In genomic region chr2:43758738-43759137, GRCh38 we compare ENCODE assay signal across 12 cellular contexts. TPM values are rescaled to one million over a fixed set of nuclear protein-coding genes. Genes with fewer than 3 reads are reported as not detected.
DNase-seq lines count a peak whose midpoint lies in the region; ATAC-seq and TF ChIP-seq lines count a peak whose summit lies in the region.
"Had no signal": no experiment of that assay in that cellular context is flagged by ENCODE, and none has a peak within 500 bp of the region (broad histone marks: within the 10 kb centered on the region; RNA-seq: fewer than 3 reads in every experiment).

No MANE protein-coding gene starts in this region.

- H3K79me1 ChIP-seq in mesendoderm (ENCODE audit: low read length), result no peaks in the 10 kb centered on the region

- peak; percentile 70 for ATAC-seq in gastroesophageal sphincter
- peak; percentile 45 to 50 for ATAC-seq in gastrocnemius medialis
- ATAC-seq: WTC11 had no signal

- no peak overlapping the region for H2BK120ac ChIP-seq in mesendoderm (ENCODE audit: low read depth, low read length)

- peak overlapping the region in 1 of 2 experiments; percentile 83; a peak in 2 of 4 replicates for H3K27ac ChIP-seq in SK-N-SH (ENCODE audit: low read depth in 2 of 2, low read length in 1 of 2)
- H3K27ac ChIP-seq in gastroesophageal sphincter, result peak overlapping the region in 1 of 4 donors; percentile 34
- peak overlapping the region in 3 of 4 donors; percentile 44 to 56 (median 53) for H3K27ac ChIP-seq in gastrocnemius medialis
- H3K27ac ChIP-seq in mesendoderm (ENCODE audit: low read depth, low read length), result no peak overlapping the region

- TF ChIP-seq POLR2A in gastroesophageal sphincter (IDR thresholded peaks at IDR 0.05) (no peak), gastrocnemius medialis (IDR thresholded peaks at IDR 0.05) (no peak)

- H3F3A ChIP-seq in SK-N-SH (replicated peaks; ENCODE audit: insufficient read depth), result peaks cover 20% of the 10 kb centered on the region

- H3K36me3 ChIP-seq in SK-N-SH (replicated peaks in 1 of 2; ENCODE audit: control insufficient read depth in 1 of 2, insufficient read depth in 2 of 2, low read length in 1 of 2) (no peaks in the 10 kb centered on the region), gastroesophageal sphincter (peaks cover 0 to 6% of the 10 kb centered on the region in 2 donors), gastrocnemius medialis (no peaks in the 10 kb centered on the region), mesendoderm (ENCODE audit: control insufficient read depth, insufficient read depth, low read length) (no peaks in the 10 kb centered on the region)

- no peak for TF ChIP-seq EP300 in SK-N-SH (IDR thresholded peaks at IDR 0.05; ENCODE audit: borderline replicate concordance in 1 of 2, low read depth in 1 of 2, low read length in 1 of 2)
- no peak for TF ChIP-seq EP300 in gastroesophageal sphincter (IDR thresholded peaks at IDR 0.05)

- no peak overlapping the region for H3K23ac ChIP-seq in mesendoderm (ENCODE audit: low read length)

- H3K9me2 ChIP-seq in SK-N-SH, result no peaks in the 10 kb centered on the region

- H3K4me1 ChIP-seq in SK-N-SH (ENCODE audit: control insufficient read depth in 1 of 2, insufficient read depth in 2 of 2, low read depth in 1 of 2, low read length in 1 of 2), result peaks cover 0 to 17% of the 10 kb centered on the region in 2 experiments; a peak in 2 of 4 replicates
- H3K4me1 ChIP-seq in gastroesophageal sphincter, result no peaks in the 10 kb centered on the region
- H3K4me1 ChIP-seq in gastrocnemius medialis, result no peaks in the 10 kb centered on the region
- H3K4me1 ChIP-seq in mesendoderm (ENCODE audit: control insufficient read depth, low read depth, low read length), result no peaks in the 10 kb centered on the region

- intact Hi-C loops in gastrocnemius medialis (cut with DNase I; ENCODE audit: low total_unique reads), result no loop called here

- no peak overlapping the region for H2BK5ac ChIP-seq in mesendoderm (ENCODE audit: low read length)

- POLR2A ChIA-PET in SK-N-SH (lab: Yijun Ruan, JAX), result no interaction called here

- CTCF ChIA-PET in SK-N-SH (lab: Yijun Ruan, JAX), result no interaction called here

- H3K4me2 ChIP-seq in SK-N-SH (peak overlapping the region; percentile 18), mesendoderm (ENCODE audit: low read length) (no peak overlapping the region)

- H3K9ac ChIP-seq in SK-N-SH (0 out of 2 replicates have a peak overlapping the region, but pooled peaks have one; percentile 1), mesendoderm (ENCODE audit: low read length) (no peak overlapping the region)

- no peaks in the 10 kb centered on the region for H3K79me2 ChIP-seq in SK-N-SH (ENCODE audit: insufficient read depth)
- no peaks in the 10 kb centered on the region for H3K79me2 ChIP-seq in mesendoderm (ENCODE audit: control insufficient read depth, insufficient read depth, low read length)

- H3K18ac ChIP-seq in mesendoderm (ENCODE audit: low read length), result no peak overlapping the region

- no peak overlapping the region for H2BK15ac ChIP-seq in mesendoderm (replicated peaks; ENCODE audit: low read depth)

- no peak overlapping the region for H2AFZ ChIP-seq in SK-N-SH (ENCODE audit: low read depth)

- no peak overlapping the region for H2AK5ac ChIP-seq in mesendoderm (ENCODE audit: low read length)

- no peak overlapping the region for H3K56ac ChIP-seq in mesendoderm (ENCODE audit: low read length)

- no peak overlapping the region for H4K5ac ChIP-seq in mesendoderm (ENCODE audit: low read length)

- H3K4ac ChIP-seq in mesendoderm (ENCODE audit: low read depth, low read length), result no peak overlapping the region

- H3K9me3 ChIP-seq in SK-N-SH (no peaks in the 10 kb centered on the region), gastroesophageal sphincter (no peaks in the 10 kb centered on the region), gastrocnemius medialis (no peaks in the 10 kb centered on the region)

- in situ Hi-C loops in gastrocnemius medialis (cut with MboI; ENCODE audit: low sequenced_read_pairs in 4 of 4), result no loop called here

- TF ChIP-seq CTCF in SK-N-SH (IDR thresholded peaks at IDR 0.05), result no peak
- TF ChIP-seq CTCF in gastroesophageal sphincter (IDR thresholded peaks at IDR 0.05), result no peak
- TF ChIP-seq CTCF in gastrocnemius medialis (IDR thresholded peaks at IDR 0.05 in 4 of 5, conservative IDR thresholded peaks at IDR 0.05 in 1 of 5), result no peak

- TF ChIP-seq RAD21 in SK-N-SH (IDR thresholded peaks at IDR 0.05; ENCODE audit: low read length), result no peak

- H3K27me3 ChIP-seq in SK-N-SH (ENCODE audit: insufficient read depth), result no peaks in the 10 kb centered on the region
- H3K27me3 ChIP-seq in gastroesophageal sphincter, result no peaks in the 10 kb centered on the region
- H3K27me3 ChIP-seq in gastrocnemius medialis, result no peaks in the 10 kb centered on the region
- no peaks in the 10 kb centered on the region for H3K27me3 ChIP-seq in mesendoderm (ENCODE audit: insufficient read depth, low read length, poor library complexity)

- no peaks in the 10 kb centered on the region for H4K20me1 ChIP-seq in SK-N-SH (ENCODE audit: insufficient read depth)

- DNase-seq in ELR (ENCODE audit: low read depth), result peak; percentile 57
- DNase-seq in SK-N-SH, result no peak
- peak in 1 of 2 donors; percentile 55 for DNase-seq in gastrocnemius medialis
- no peak for DNase-seq in central memory CD4-positive, alpha-beta T cell
- no peak for DNase-seq in activated effector memory CD4-positive, alpha-beta T cell treated with anti-CD3 and anti-CD28 coated beads, Interleukin-2, amount 50 U/mL, for 16 hours
- no peak for DNase-seq in NOMO-1 treated with DMSO at 0.1 percent for 48 hours (lab: John Stamatoyannopoulos, UW; ENCODE audit: unreplicated experiment)
- DNase-seq in mesendoderm, result no peak
- DNase-seq: caudate nucleus, MV-4-11, NCI-H446 had no signal

- no peak overlapping the region for H4K8ac ChIP-seq in mesendoderm (ENCODE audit: low read depth, low read length)

- WGBS in SK-N-SH (ENCODE audit: low lambda C conversion rate), result 75% methylated on average over 3 of the region's 3 CpGs
- 59 to 76% methylated on average over 3 of the region's 3 CpGs for WGBS in gastroesophageal sphincter (ENCODE audit: low coverage in 1 of 2), 2 donors
- WGBS in mesendoderm (ENCODE audit: extremely low coverage, insufficient coverage, low lambda C conversion rate), result no CpG with 5 or more reads among the region's 3 CpGs

- H3K4me3 ChIP-seq in SK-N-SH (ENCODE audit: low read depth in 2 of 2, low read length in 1 of 2) (no peak overlapping the region), gastroesophageal sphincter (no peak overlapping the region), gastrocnemius medialis (no peak overlapping the region), mesendoderm (ENCODE audit: low read length) (no peak overlapping the region)

TF ChIP-seq in SK-N-SH, 30 proteins besides CTCF, POLR2A, EP300 and RAD21:
- TF ChIP-seq MXI1 (IDR thresholded peaks at IDR 0.05; ENCODE audit: low read depth, low read length), result no peak
- TF ChIP-seq FOSL2 (IDR thresholded peaks at IDR 0.05; ENCODE audit: borderline replicate concordance, low read depth), result no peak
- TF ChIP-seq TCF12 (IDR thresholded peaks at IDR 0.05), result no peak
- no peak for TF ChIP-seq FOXJ3 (CRISPR knock-in tag; IDR thresholded peaks at IDR 0.05)
- TF ChIP-seq REST (IDR thresholded peaks at IDR 0.05; ENCODE audit: low read depth, low read length), result no peak
- TF ChIP-seq ELF1 (IDR thresholded peaks at IDR 0.05), result no peak
- TF ChIP-seq POLR2AphosphoS5 (IDR thresholded peaks at IDR 0.05; ENCODE audit: low read depth, low read length), result no peak
- TF ChIP-seq GATA2 (CRISPR knock-in tag; IDR thresholded peaks at IDR 0.05), result no peak
- no peak for TF ChIP-seq SIN3A (IDR thresholded peaks at IDR 0.05; ENCODE audit: borderline replicate concordance, low read depth, low read length)
- TF ChIP-seq PBX3 (IDR thresholded peaks at IDR 0.05), result no peak
- no peak for TF ChIP-seq FOXM1 (IDR thresholded peaks at IDR 0.05; ENCODE audit: low read depth)
- TF ChIP-seq RFX5 (IDR thresholded peaks at IDR 0.05; ENCODE audit: low read length), result no peak

RNA-seq across cellular contexts. Expression of gene DYNC2LI1, which starts 15.1 kb away (rescaled TPM):
- 20.4 and 26.6 TPM in 2 replicates for polyA plus RNA-seq in SK-N-SH (2012; rRNA removed)
- polyA plus RNA-seq in SK-N-SH (2012; cell fraction: cytosol; rRNA removed), result 31.3 and 44.6 TPM in 2 replicates
- 20.7 and 36.7 TPM in 2 replicates for polyA plus RNA-seq in SK-N-SH (2012; cell fraction: nucleus; rRNA removed)
- 10 to 100 TPM; 18.5 to 32.2 (median 26.1) TPM for total RNA-seq in gastroesophageal sphincter
- 10 to 100 TPM in 2 of 4 donors, 1 to 10 TPM in 2; 8.1 to 13.1 (median 10.2) TPM for total RNA-seq in gastrocnemius medialis
- 6.7 TPM for polyA plus RNA-seq in mesendoderm (2013, experiment 1 of 2)
- polyA plus RNA-seq in mesendoderm (2013, experiment 2 of 2), result 7.0 TPM
